Comparison of ENCODE assay signal across 8 cellular contexts in the genomic region with DNA sequence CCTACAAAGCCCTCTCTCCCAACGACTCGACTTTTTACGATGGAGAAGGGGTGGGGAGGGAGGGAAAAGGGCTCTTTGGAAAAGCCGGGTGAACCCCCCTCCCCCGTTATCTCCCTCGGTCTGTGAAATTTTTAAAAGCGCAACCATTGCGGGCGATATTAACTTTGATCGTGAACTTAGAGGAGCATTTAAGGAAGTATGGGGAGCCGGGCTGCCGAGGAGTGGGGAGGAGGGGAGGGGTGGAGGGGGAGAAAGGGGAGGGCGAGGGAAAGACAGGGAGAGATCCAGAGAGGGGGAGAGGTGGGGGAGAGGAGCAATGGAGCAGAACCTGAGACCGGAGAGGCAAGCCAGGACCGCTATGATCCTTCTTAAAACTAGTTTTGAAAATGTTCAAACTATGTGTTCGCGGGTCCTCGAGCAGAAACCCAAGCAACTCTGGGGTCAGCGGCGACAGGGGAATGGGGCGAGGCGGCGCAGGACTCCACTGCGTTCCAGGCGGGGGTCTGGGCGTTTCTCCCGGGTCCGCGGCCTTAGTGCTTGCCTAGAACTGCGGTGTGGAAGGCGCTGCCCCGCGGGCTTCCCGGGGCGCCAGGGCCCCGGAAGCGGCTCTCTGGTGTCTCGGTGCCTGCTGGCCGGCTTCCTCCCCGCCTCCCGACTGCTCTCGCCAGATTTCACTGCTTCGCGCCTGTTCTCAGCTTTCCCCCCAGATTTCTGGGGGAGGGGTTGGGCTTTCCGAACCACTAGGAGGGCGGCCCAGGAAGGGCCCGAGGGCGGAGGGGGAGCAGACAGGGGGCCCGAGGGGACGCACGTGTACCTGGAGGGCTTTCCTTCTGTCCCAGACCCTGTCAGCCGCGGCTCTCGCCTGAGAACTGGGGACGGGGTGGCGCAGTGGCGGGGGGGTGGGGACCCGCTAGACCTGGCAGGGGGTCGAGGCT. TPM values are rescaled to one million over a fixed set of nuclear protein-coding genes. Genes with fewer than 3 reads are reported as not detected.
DNase-seq lines count a peak whose midpoint lies in the region; ATAC-seq, FAIRE-seq and TF ChIP-seq lines count a peak whose summit lies in the region.

Gene HOTAIR (minus strand): TSS at position 871 of the 935 bp plus-strand sequence.

- H3K9ac ChIP-seq in HUES6 (ENCODE audit: low read length), result peak within 1 kb of the TSS; percentile 4

- H3K9me3 Mint-ChIP-seq in activated naive CD8-positive, alpha-beta T cell treated with anti-CD3 and anti-CD28 coated beads for 36 hours, result peaks cover 9% of the 10 kb centered on the region
- H3K9me3 Mint-ChIP-seq in natural killer cell treated with Interleukin-12 subunit alpha and Interleukin-12 subunit beta and Interleukin-15 and Interleukin-18, amount 100 ng/mL, for 72 hours, result no peaks in the 10 kb centered on the region

- H3K4me3 ChIP-seq in HUES6 (ENCODE audit: low read depth, low read length), result peak within 1 kb of the TSS; percentile 38

- H3K27ac ChIP-seq in HUES6 (ENCODE audit: low read depth, low read length), result no peak within 1 kb of the TSS

- DNase-seq in Daoy (ENCODE audit: low read depth) (peak; percentile 72), cortex of kidney (lab: John Stamatoyannopoulos, UW) (no peak), D721Med (ENCODE audit: insufficient read length, low spot score) (no peak)
- DNase-seq in activated naive CD8-positive, alpha-beta T cell treated with anti-CD3 and anti-CD28 coated beads for 36 hours, result no peak
- DNase-seq in natural killer cell treated with Interleukin-12 subunit alpha and Interleukin-12 subunit beta and Interleukin-15 and Interleukin-18, amount 100 ng/mL, for 72 hours (ENCODE audit: low spot score), result no peak
- DNase-seq in effector CD4-positive, alpha-beta T cell, result no peak

- no peaks in the 10 kb centered on the region for H3K36me3 ChIP-seq in HUES6 (ENCODE audit: control insufficient read depth, insufficient read depth, low read length)

- no peak within 1 kb of the TSS for H3K27ac Mint-ChIP-seq in activated naive CD8-positive, alpha-beta T cell treated with anti-CD3 and anti-CD28 coated beads for 36 hours
- no peak within 1 kb of the TSS for H3K27ac Mint-ChIP-seq in natural killer cell treated with Interleukin-12 subunit alpha and Interleukin-12 subunit beta and Interleukin-15 and Interleukin-18, amount 100 ng/mL, for 72 hours

- TF ChIP-seq CTCF in D721Med (IDR thresholded peaks at IDR 0.05; ENCODE audit: insufficient read depth, missing control alignments), result no peak

- no peak for FAIRE-seq in D721Med (lab: Jason Lieb, UNC)

- peaks cover 100% of the 10 kb centered on the region for H3K27me3 ChIP-seq in HUES6 (ENCODE audit: control insufficient read depth, insufficient read depth, low read length)

- ATAC-seq in natural killer cell treated with Interleukin-12 subunit alpha and Interleukin-12 subunit beta and Interleukin-15 and Interleukin-18, amount 100 ng/mL, for 72 hours, result peak; percentile 56 to 82
- ATAC-seq in GM21717 (IDR thresholded peaks at IDR 0.05; ENCODE audit: unreplicated experiment), result no peak

- H3K4me3 Mint-ChIP-seq in activated naive CD8-positive, alpha-beta T cell treated with anti-CD3 and anti-CD28 coated beads for 36 hours, result peak within 1 kb of the TSS; percentile 47
- peak within 1 kb of the TSS; percentile 71 for H3K4me3 Mint-ChIP-seq in natural killer cell treated with Interleukin-12 subunit alpha and Interleukin-12 subunit beta and Interleukin-15 and Interleukin-18, amount 100 ng/mL, for 72 hours

- H3K36me3 Mint-ChIP-seq in activated naive CD8-positive, alpha-beta T cell treated with anti-CD3 and anti-CD28 coated beads for 36 hours, result peaks cover 6% of the 10 kb centered on the region
- no peaks in the 10 kb centered on the region for H3K36me3 Mint-ChIP-seq in natural killer cell treated with Interleukin-12 subunit alpha and Interleukin-12 subunit beta and Interleukin-15 and Interleukin-18, amount 100 ng/mL, for 72 hours

- H3K4me1 Mint-ChIP-seq in activated naive CD8-positive, alpha-beta T cell treated with anti-CD3 and anti-CD28 coated beads for 36 hours, result peaks cover 19% of the 10 kb centered on the region
- H3K4me1 Mint-ChIP-seq in natural killer cell treated with Interleukin-12 subunit alpha and Interleukin-12 subunit beta and Interleukin-15 and Interleukin-18, amount 100 ng/mL, for 72 hours (ENCODE audit: low read depth in 2 of 2), result peaks cover 11 to 19% of the 10 kb centered on the region in 2 donors

- no peaks in the 10 kb centered on the region for H3K9me3 ChIP-seq in HUES6 (ENCODE audit: control insufficient read depth, insufficient read depth, low read depth, low read length)

- peaks cover 6% of the 10 kb centered on the region; the same call in 1 of the 2 replicates for H3K4me1 ChIP-seq in HUES6 (ENCODE audit: control insufficient read depth, insufficient read depth, low read length)

- peaks cover 97% of the 10 kb centered on the region for H3K27me3 Mint-ChIP-seq in activated naive CD8-positive, alpha-beta T cell treated with anti-CD3 and anti-CD28 coated beads for 36 hours
- H3K27me3 Mint-ChIP-seq in natural killer cell treated with Interleukin-12 subunit alpha and Interleukin-12 subunit beta and Interleukin-15 and Interleukin-18, amount 100 ng/mL, for 72 hours, result peaks cover 62 to 81% of the 10 kb centered on the region in 2 donors

RNA-seq across cellular contexts. Expression of gene HOTAIR, which starts in this region (rescaled TPM):
- 1.5 and 2.2 TPM in 2 replicates for total RNA-seq in Daoy (2014; rRNA removed; shearing (Covaris generic))
- total RNA-seq in activated naive CD8-positive, alpha-beta T cell treated with anti-CD3 and anti-CD28 coated beads for 36 hours, result not detected
- total RNA-seq in natural killer cell treated with Interleukin-12 subunit alpha and Interleukin-12 subunit beta and Interleukin-15 and Interleukin-18, amount 100 ng/mL, for 72 hours, result not detected

Comparison
In these comparisons a context has a peak if more than half of its experiments do, and no peak if none do; other contexts are left out.
1. Peak in ATAC-seq in natural killer cell treated with Interleukin-12 subunit alpha and Interleukin-12 subunit beta and Interleukin-15 and Interleukin-18, amount 100 ng/mL, for 72 hours; RNA of the gene not detected or under 1 TPM.